Comparison of ENCODE assay signal across 30 cellular contexts in genomic region chr7:155800741-155801267, GRCh38. TPM values are rescaled to one million over a fixed set of nuclear protein-coding genes. Genes with fewer than 3 reads are reported as not detected.
"Had no signal": no experiment of that assay in that cellular context is flagged by ENCODE, and none has a peak within 500 bp of the region (broad histone marks: within the 10 kb centered on the region; RNA-seq: fewer than 3 reads in every experiment).

No MANE protein-coding gene starts in this region.

- H3K27ac ChIP-seq: colonic mucosa, epithelial cell of prostate, esophagus squamous epithelium, heart right ventricle, neutrophil, ovary, prostate gland, sigmoid colon, stomach, thyroid gland had no signal

- ATAC-seq: activated CD8-positive, alpha-beta T cell treated with anti-CD3 and anti-CD28 coated beads for 36 hours; activated naive CD4-positive, alpha-beta T cell treated with anti-CD3 and anti-CD28 coated beads, Interleukin-2, amount 50 U/mL, for 72 hours; activated T-cell treated with anti-CD3 and anti-CD28 coated beads, Interleukin-2, amount 50 U/mL, for 4 hours; activated T-helper 17 cell treated with anti-CD3 and anti-CD28 coated beads, Interleukin-2, amount 50 U/mL, for 72 hours; heart right ventricle; stimulated activated memory B cell treated with anti-CD40 and anti-IgM and Interleukin-4, amounts not matched to agents 10 μg/mL and 1 μg/mL and 100 μg/mL, for 72 hours had no signal

- H3K27me3 ChIP-seq: ovary, thyroid gland had no signal

- H3K4me1 ChIP-seq: prostate gland had no signal

- H3K36me3 ChIP-seq: colonic mucosa, esophagus squamous epithelium, heart right ventricle, neutrophil, ovary, prostate gland, sigmoid colon, stomach, thyroid gland had no signal

- FAIRE-seq: bronchial epithelial cell, endometrium, islet of Langerhans, small intestine had no signal

- H3K9me3 ChIP-seq: colonic mucosa, esophagus squamous epithelium, heart right ventricle, neutrophil, ovary, prostate gland, sigmoid colon, stomach, thyroid gland had no signal

- DNase-seq: activated B cell treated with CpG ODN at 0.5 μM for 24 hours; activated CD4-positive, alpha-beta T cell treated with anti-CD3 and anti-CD28 coated beads, Interleukin-2, amount 50 U/mL, for 1 hour; activated CD8-positive, alpha-beta T cell treated with anti-CD3 and anti-CD28 coated beads for 36 hours; activated naive CD4-positive, alpha-beta T cell; activated T-cell treated with anti-CD3 and anti-CD28 coated beads, Interleukin-2, amount 50 U/mL, for 4 hours; colonic mucosa; effector CD8-positive, alpha-beta T cell; esophagus squamous epithelium; foreskin melanocyte; heart right ventricle; mesenchymal stem cell; ovary; retina; sigmoid colon; small intestine; stimulated activated CD4-positive, alpha-beta T cell treated with anti-CD3 and anti-CD28 coated beads, Interleukin-4, amount 100 ng/mL, for 4 hours; stimulated activated CD8-positive, alpha-beta memory T cell treated with anti-CD3 and anti-CD28 coated beads, Interleukin-4, amount 100 ng/mL, for 48 hours; stomach; T-helper 2 cell; thyroid gland had no signal

- H3K4me3 ChIP-seq: colonic mucosa, esophagus squamous epithelium, heart right ventricle, ovary, prostate gland, sigmoid colon, stomach, thyroid gland had no signal

RNA-seq across cellular contexts. Expression of gene SHH, which starts 11.5 kb away (rescaled TPM):
- total RNA-seq: activated B cell treated with CpG ODN at 0.5 μM for 24 hours; activated CD8-positive, alpha-beta T cell treated with anti-CD3 and anti-CD28 coated beads for 36 hours; activated naive CD4-positive, alpha-beta T cell treated with anti-CD3 and anti-CD28 coated beads, Interleukin-2, amount 50 U/mL, for 72 hours; activated T-helper 17 cell treated with anti-CD3 and anti-CD28 coated beads, Interleukin-2, amount 50 U/mL, for 72 hours; bronchial epithelial cell; esophagus squamous epithelium; heart right ventricle; lower leg skin; sigmoid colon; thyroid gland had no signal
- polyA plus RNA-seq: heart right ventricle, ovary had no signal
